Comparison of ENCODE assay signal across 33 cellular contexts in the genomic region with DNA sequence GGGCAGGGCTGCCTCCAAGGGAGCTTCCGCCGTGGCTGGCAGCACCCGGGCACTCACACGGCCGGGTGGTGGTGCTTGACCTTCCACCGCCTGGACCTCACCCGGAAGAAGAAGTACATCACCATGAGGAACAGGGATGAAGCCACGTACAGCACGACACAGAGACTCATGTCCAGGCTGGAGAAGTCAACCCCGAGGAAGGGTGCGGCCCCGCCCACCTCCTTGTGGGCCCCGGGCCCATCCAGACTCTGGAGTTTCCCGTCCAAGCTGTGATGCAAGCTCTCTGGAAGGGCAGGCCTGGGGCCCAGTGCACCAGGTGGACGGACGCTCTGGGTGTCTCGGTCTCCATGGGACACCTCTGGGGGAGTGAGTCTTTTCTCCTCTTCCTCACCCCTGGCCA. TPM values are rescaled to one million over a fixed set of nuclear protein-coding genes. Genes with fewer than 3 reads are reported as not detected.
"Had no signal": no experiment of that assay in that cellular context is flagged by ENCODE, and none has a peak within 500 bp of the region (broad histone marks: within the 10 kb centered on the region; RNA-seq: fewer than 3 reads in every experiment).

No MANE protein-coding gene starts in this region.

- DNase-seq: immature natural killer cell; kidney; left colon; left lung; lower lobe of right lung; mammary epithelial cell; mesenchymal stem cell; naive B cell; natural killer cell; nephron progenitor cell; occipital lobe; ovary; right lobe of liver; stimulated activated CD4-positive, alpha-beta T cell treated with anti-CD3 and anti-CD28 coated beads, Interleukin-1b, Interleukin-23, amount 100 ng/mL, for 48 hours; stimulated activated CD4-positive, alpha-beta T cell treated with anti-CD3 and anti-CD28 coated beads, Interleukin-2, amount 100 ng/mL, for 48 hours; stimulated activated CD4-positive, alpha-beta T cell treated with anti-CD3 and anti-CD28 coated beads, Interleukin-4, amount 100 ng/mL, for 4 hours; stimulated activated CD8-positive, alpha-beta memory T cell treated with anti-CD3 and anti-CD28 coated beads, Interleukin-4, amount 100 ng/mL, for 48 hours; stimulated activated naive CD4-positive, alpha-beta T cell treated with Interleukin-2 at 50 U/mL for 16 hours; stimulated activated naive CD8-positive, alpha-beta T cell treated with anti-CD3 and anti-CD28 coated beads, Interleukin-15, amount 100 ng/mL, for 72 hours; substantia nigra; uterus had no signal

- H3K9me3 ChIP-seq: neutrophil, ovary, right atrium auricular region, right lobe of liver, uterus had no signal

- H3K27ac ChIP-seq: left lung, lower lobe of right lung, neural progenitor cell, neutrophil, ovary, right atrium auricular region, right lobe of liver, tibial nerve, uterus had no signal

- H3K36me3 ChIP-seq: neural progenitor cell, ovary, uterus had no signal

- H2AFZ ChIP-seq: neural progenitor cell had no signal

- H3K4me3 ChIP-seq: left lung, lower lobe of right lung, neural progenitor cell, ovary, right atrium auricular region, right lobe of liver, smooth muscle cell, tibial nerve, uterus had no signal

- H3K4me2 ChIP-seq: neural progenitor cell, smooth muscle cell had no signal

- H3K9ac ChIP-seq: neural progenitor cell had no signal

- H3K4me1 ChIP-seq: left lung, lower lobe of right lung, neural progenitor cell, uterus had no signal

RNA-seq across cellular contexts. Expression of gene LHX3, which starts 3.7 kb away (rescaled TPM):
- total RNA-seq: kidney, left colon, left lung, liver, lower lobe of right lung, mammary epithelial cell, mononuclear cell, occipital lobe, ovary, progenitor cell of endocrine pancreas, pulmonary artery endothelial cell, renal cortical epithelial cell, right lobe of liver, skeletal muscle tissue, smooth muscle cell, tibial nerve, ureter, uterus had no signal
- polyA plus RNA-seq: immature natural killer cell, liver, mammary epithelial cell, ovary, smooth muscle cell had no signal
